15 cellular contexts compared by ENCODE assay signal in the genomic region with DNA sequence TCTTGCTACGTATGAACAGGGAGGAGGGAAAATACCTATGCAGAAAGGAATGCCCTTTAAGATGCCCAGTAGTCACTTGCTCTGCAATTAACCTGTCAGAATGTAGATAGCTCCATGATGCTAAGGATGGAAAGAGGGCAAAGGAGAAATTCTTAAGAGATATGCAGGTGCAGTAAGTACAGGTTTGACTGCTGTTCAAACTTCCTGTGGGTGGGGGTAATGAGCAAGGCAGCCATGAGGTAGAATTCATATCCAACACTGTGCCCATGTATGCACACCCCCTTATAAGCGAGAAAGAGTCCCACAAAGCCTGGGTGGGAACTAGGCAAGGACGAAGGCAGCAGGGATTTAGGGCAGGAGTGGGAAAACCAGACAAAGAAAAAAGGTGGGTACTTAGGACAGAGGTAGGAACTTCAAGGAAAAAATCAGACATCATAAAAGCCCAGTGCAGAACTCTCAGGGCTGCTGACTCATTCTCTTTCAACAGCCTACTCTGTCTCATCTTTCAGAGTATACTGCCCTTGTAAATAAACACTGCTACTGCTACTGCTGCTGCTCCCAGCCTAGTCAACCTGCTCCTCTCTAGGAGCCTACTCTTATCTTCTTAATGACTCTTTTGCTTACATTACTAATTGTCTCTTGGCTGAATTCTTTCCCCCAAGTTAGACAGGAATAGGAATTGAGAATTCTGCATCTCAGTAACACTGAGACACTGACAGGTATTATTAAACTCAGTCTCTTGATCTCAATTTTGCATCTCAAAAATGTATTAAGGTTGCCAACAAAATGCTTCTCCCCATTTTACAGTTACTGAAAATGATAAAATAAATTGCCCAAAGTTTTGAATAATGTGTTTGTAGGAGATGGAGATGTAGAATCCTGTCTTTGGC.
DNase-seq lines count a peak whose midpoint lies in the region; ATAC-seq and TF ChIP-seq lines count a peak whose summit lies in the region.
"Had no signal": no experiment of that assay in that cellular context is flagged by ENCODE, and none has a peak within 500 bp of the region (broad histone marks: within the 10 kb centered on the region; RNA-seq: fewer than 3 reads in every experiment).

No MANE protein-coding gene starts in this region.

- peak; percentile 67 for ATAC-seq in foreskin keratinocyte
- ATAC-seq: body of pancreas had no signal

- POLR2A ChIA-PET in HEK293T (lab: Yijun Ruan, JAX) (no interaction called here), RWPE1 (lab: Yijun Ruan, JAX; ENCODE audit: low non-redundant PET) (no interaction called here)

- H3K27me3 Mint-ChIP-seq in Calu3 (ENCODE audit: unreplicated experiment) = no peaks in the 10 kb centered on the region
- H3K27me3 Mint-ChIP-seq: B cell, IgD-negative memory B cell had no signal

- no peak overlapping the region for H3K27ac ChIP-seq in RWPE1
- no peak overlapping the region for H3K27ac ChIP-seq in foreskin keratinocyte
- H3K27ac ChIP-seq: body of pancreas, Peyer's patch had no signal

- H3K9me3 Mint-ChIP-seq in Calu3 (ENCODE audit: low read depth, unreplicated experiment) = peaks cover 3% of the 10 kb centered on the region

- CTCF ChIA-PET in Calu3 (lab: Charles Lee) = interaction anchor here (0.6 to 0.7 kb wide), 3 partner anchors 9 to 104 kb away, joined by 3 read pairs; no protein-coding TSS in a partner anchor
- CTCF ChIA-PET in HEK293T (lab: Yijun Ruan, JAX) = no interaction called here
- CTCF ChIA-PET in RWPE1 (lab: Yijun Ruan, JAX) = no interaction called here

- H3K27me3 ChIP-seq in foreskin keratinocyte = no peaks in the 10 kb centered on the region
- H3K27me3 ChIP-seq: body of pancreas, Peyer's patch had no signal

- no TSS peak for BruUV-seq in Calu3 (replicated peaks; lab: Mats Ljungman, UMichigan)

- TF ChIP-seq CTCF in Calu3 (IDR thresholded peaks at IDR 0.05; ENCODE audit: unreplicated experiment) (no peak), RWPE1 (conservative IDR thresholded peaks at IDR 0.05; ENCODE audit: low read depth) (no peak), foreskin keratinocyte (conservative IDR thresholded peaks at IDR 0.05) (no peak)

- H3K36me3 Mint-ChIP-seq in Calu3 (ENCODE audit: insufficient read depth, unreplicated experiment) = no peaks in the 10 kb centered on the region
- H3K36me3 Mint-ChIP-seq: IgD-negative memory B cell had no signal

- H3K4me1 Mint-ChIP-seq in Calu3 (ENCODE audit: low read depth, unreplicated experiment) = peaks cover 16% of the 10 kb centered on the region
- H3K4me1 Mint-ChIP-seq: B cell, IgD-negative memory B cell had no signal

- intact Hi-C loops in Calu3 (cut with micrococcal nuclease; ENCODE audit: unreplicated experiment) = no loop called here

- H3K27ac Mint-ChIP-seq in Calu3 (ENCODE audit: unreplicated experiment) = no peak overlapping the region
- H3K27ac Mint-ChIP-seq: B cell, IgD-negative memory B cell had no signal

- no peaks in the 10 kb centered on the region for H3K4me1 ChIP-seq in foreskin keratinocyte
- H3K4me1 ChIP-seq: body of pancreas, Peyer's patch had no signal

- DNase-seq in Calu3 (peak; percentile 20), HEK293T (ENCODE audit: extremely low spot score) (peak; percentile 51), RWPE1 (ENCODE audit: low spot score) (peak; percentile 24), foreskin keratinocyte (peak; percentile 2 to 26), amygdala (lab: John Stamatoyannopoulos, UW) (no peak), cortex of kidney (lab: John Stamatoyannopoulos, UW) (no peak)
- no peak for DNase-seq in stimulated activated naive CD4-positive, alpha-beta T cell (lab: John Stamatoyannopoulos, UW)
- no peak for DNase-seq in activated CD4-positive, CD25-positive, alpha-beta regulatory T cell (lab: John Stamatoyannopoulos, UW)
- DNase-seq: activated CD4-positive, alpha-beta T cell treated with anti-CD3 and anti-CD28 coated beads, Interleukin-2, amount 50 U/mL, for 4 hours; body of pancreas; H9; NCI-H2081 had no signal

- H3K4me3 Mint-ChIP-seq in Calu3 (ENCODE audit: low read depth, unreplicated experiment) = peak overlapping the region; percentile 26
- H3K4me3 Mint-ChIP-seq: B cell, H9, IgD-negative memory B cell had no signal

TF ChIP-seq in HEK293T, 16 proteins besides CTCF, POLR2A, EP300 and RAD21:
- TF ChIP-seq FOXK2 (IDR thresholded peaks at IDR 0.05) (no peak), CTBP1 (IDR thresholded peaks at IDR 0.05; ENCODE audit: borderline replicate concordance) (no peak), SP1 (IDR thresholded peaks at IDR 0.05) (no peak), TARDBP (IDR thresholded peaks at IDR 0.05) (no peak), ZNF384 (IDR thresholded peaks at IDR 0.05) (no peak)

Comparison
In these comparisons a context has a peak if more than half of its experiments do, and no peak if none do; other contexts are left out.
1. DNase-seq: peak in Calu3 (single experiment), HEK293T (single experiment), RWPE1 (single experiment) and foreskin keratinocyte (2 of 2); none in stimulated activated naive CD4-positive, alpha-beta T cell (0 of 6), amygdala (0 of 56), activated CD4-positive, CD25-positive, alpha-beta regulatory T cell (0 of 4) and cortex of kidney (single experiment).